ENCODE assay signal across 9 cellular contexts in the genomic region with DNA sequence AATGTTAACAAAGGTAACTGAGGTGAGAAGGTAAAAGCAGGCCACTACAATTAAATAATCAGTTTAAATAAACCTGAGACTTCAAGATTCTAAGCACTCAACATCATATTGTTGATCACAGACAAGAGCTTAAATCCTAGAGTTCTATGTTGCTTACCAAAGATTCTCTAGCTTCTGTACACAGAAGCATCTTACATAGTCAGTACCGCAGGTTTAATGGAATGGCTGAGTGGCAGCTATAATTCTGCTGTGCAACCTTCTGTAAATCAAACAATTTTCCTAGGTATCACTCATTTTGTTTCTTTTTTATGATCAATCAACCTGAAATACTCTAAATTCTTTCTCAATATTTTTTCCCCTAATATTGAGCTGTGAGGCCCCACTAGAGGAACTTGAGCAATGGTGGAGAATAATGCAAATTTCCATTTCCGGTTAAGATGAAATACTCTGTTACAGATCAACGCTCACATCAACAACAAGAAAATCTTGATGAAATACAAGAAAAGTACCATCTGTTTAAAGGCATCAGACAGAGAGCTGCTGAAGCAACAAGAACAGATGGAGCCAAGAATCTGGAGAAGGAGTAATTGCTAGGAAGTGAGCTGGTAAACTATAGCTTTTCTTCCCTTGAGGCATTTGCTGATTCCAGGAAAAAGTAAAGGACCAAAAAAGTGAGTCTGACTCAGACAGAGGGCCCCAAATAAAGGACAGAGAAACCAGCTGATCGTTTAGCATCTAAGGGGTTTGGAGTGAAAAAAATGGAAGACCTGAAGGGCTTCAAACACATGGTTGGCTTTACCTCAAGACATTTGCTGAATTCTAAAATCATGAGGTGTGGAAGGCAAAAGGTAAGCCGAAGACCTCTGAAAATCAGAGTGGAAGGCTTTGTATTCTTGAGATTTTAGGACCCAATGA. TPM values are rescaled to one million over a fixed set of nuclear protein-coding genes. Genes with fewer than 3 reads are reported as not detected.
A peak's percentile ranks its signal among the peaks of the same experiment; 100 is the strongest.
DNase-seq lines count a peak whose midpoint lies in the region; ATAC-seq and TF ChIP-seq lines count a peak whose summit lies in the region.
"Had no signal": no experiment of that assay in that cellular context is flagged by ENCODE, and none has a peak within 500 bp of the region (broad histone marks: within the 10 kb centered on the region; RNA-seq: fewer than 3 reads in every experiment).

No MANE protein-coding gene starts in this region.

- H3K27me3 ChIP-seq in neutrophil (no peaks in the 10 kb centered on the region), HAP-1 (ENCODE audit: low read depth) (no peaks in the 10 kb centered on the region)

- ATAC-seq in GM18861 (IDR thresholded peaks at IDR 0.05; ENCODE audit: unreplicated experiment): peak; percentile 97

- H3K36me3 Mint-ChIP-seq in HFFc6 (ENCODE audit: low read depth): 0 out of 2 replicates have a peak, but pooled peaks cover 6% of the 10 kb centered on the region
- H3K36me3 Mint-ChIP-seq in Calu3 (ENCODE audit: insufficient read depth, unreplicated experiment): no peaks in the 10 kb centered on the region

- H3K9me3 Mint-ChIP-seq in HFFc6 (no peaks in the 10 kb centered on the region), Calu3 (ENCODE audit: low read depth, unreplicated experiment) (no peaks in the 10 kb centered on the region)

- H3K4me1 Mint-ChIP-seq in HFFc6 (ENCODE audit: low read depth) (peaks cover 21% of the 10 kb centered on the region), Calu3 (ENCODE audit: low read depth, unreplicated experiment) (no peaks in the 10 kb centered on the region)

- no peaks in the 10 kb centered on the region for H3K9me3 ChIP-seq in neutrophil
- no peaks in the 10 kb centered on the region for H3K9me3 ChIP-seq in HAP-1

- H3K27me3 Mint-ChIP-seq in HFFc6 (ENCODE audit: insufficient read depth) (no peaks in the 10 kb centered on the region), Calu3 (ENCODE audit: unreplicated experiment) (no peaks in the 10 kb centered on the region)

- peaks cover 12 to 16% of the 10 kb centered on the region in 2 experiments for H3K4me1 ChIP-seq in neutrophil (ENCODE audit: control insufficient read depth in 1 of 2, insufficient read depth in 1 of 2, low read depth in 1 of 2, low read length in 1 of 2)
- H3K4me1 ChIP-seq in HAP-1: no peaks in the 10 kb centered on the region

- H3K27ac ChIP-seq in neutrophil: peak overlapping the region; percentile 78

- TF ChIP-seq CTCF in HFFc6 (IDR thresholded peaks at IDR 0.05) (no peak), neutrophil (IDR thresholded peaks at IDR 0.05) (no peak), Calu3 (IDR thresholded peaks at IDR 0.05; ENCODE audit: unreplicated experiment) (no peak)

- DNase-seq in HFFc6: peak; percentile 15
- DNase-seq in M059J (ENCODE audit: low read depth): peak; percentile 9
- no peak for DNase-seq in hepatic stellate cell (ENCODE audit: low spot score)
- no peak for DNase-seq in HAP-1 (ENCODE audit: low spot score in 2 of 2)
- DNase-seq in COR-L47 (lab: John Stamatoyannopoulos, UW): no peak
- no peak for DNase-seq in Calu3
- DNase-seq: KBM-7 had no signal

- in situ Hi-C loops in HAP-1 (cut with MboI; ENCODE audit: low sequenced_read_pairs): no loop called here

- H3K36me3 ChIP-seq in neutrophil (peaks cover 24% of the 10 kb centered on the region), HAP-1 (replicated peaks) (no peaks in the 10 kb centered on the region)

- H3K4me3 Mint-ChIP-seq in HFFc6 (no peak overlapping the region), Calu3 (ENCODE audit: low read depth, unreplicated experiment) (no peak overlapping the region)

- H3K27ac Mint-ChIP-seq in HFFc6 (peak overlapping the region; percentile 64), Calu3 (ENCODE audit: unreplicated experiment) (no peak overlapping the region)

- CTCF ChIA-PET in Calu3 (lab: Charles Lee): no interaction called here

- intact Hi-C loops in Calu3 (cut with micrococcal nuclease; ENCODE audit: unreplicated experiment): no loop called here

- no TSS peak for BruUV-seq in Calu3 (replicated peaks; lab: Mats Ljungman, UMichigan)

- H3K4me3 ChIP-seq in neutrophil (ENCODE audit: low read depth in 1 of 2, low read length in 1 of 2) (no peak overlapping the region), HAP-1 (no peak overlapping the region)

RNA-seq across cellular contexts. Expression of gene PNPLA8, which starts 22.6 kb away (rescaled TPM):
- 10 to 100 TPM; 16.2 to 18.7 (median 17.8) TPM for total RNA-seq in HFFc6 (2021; fragmentation: NEBNext Ultra II Directional; extraction: Animal tissue kit (Norgen Biotek cat#: 25700))
- total RNA-seq in M059J (2014; rRNA removed; shearing (Covaris generic)): 24.9 and 32.5 TPM in 2 replicates
- total RNA-seq in Calu3 (2022): 6.9 and 8.3 TPM in 2 replicates

RNA-seq across cellular contexts. Expression of gene NRCAM, which starts 47.1 kb away (rescaled TPM):
- total RNA-seq in HFFc6 (2021; fragmentation: NEBNext Ultra II Directional; extraction: Animal tissue kit (Norgen Biotek cat#: 25700)): under 1 TPM; 0.27 to 0.51 (median 0.40) TPM
- total RNA-seq in M059J (2014; rRNA removed; shearing (Covaris generic)): 0.49 TPM in 1 of 2 replicates, not detected in the other
- 11.1 and 15.0 TPM in 2 replicates for total RNA-seq in Calu3 (2022)

Comparison
In these comparisons a context has a peak if more than half of its experiments do, and no peak if none do; other contexts are left out.
1. DNase-seq: peak in HFFc6 (single experiment) and M059J (single experiment); none in hepatic stellate cell (single experiment), HAP-1 (0 of 2), COR-L47 (single experiment) and Calu3 (single experiment).